In the genomic region with DNA sequence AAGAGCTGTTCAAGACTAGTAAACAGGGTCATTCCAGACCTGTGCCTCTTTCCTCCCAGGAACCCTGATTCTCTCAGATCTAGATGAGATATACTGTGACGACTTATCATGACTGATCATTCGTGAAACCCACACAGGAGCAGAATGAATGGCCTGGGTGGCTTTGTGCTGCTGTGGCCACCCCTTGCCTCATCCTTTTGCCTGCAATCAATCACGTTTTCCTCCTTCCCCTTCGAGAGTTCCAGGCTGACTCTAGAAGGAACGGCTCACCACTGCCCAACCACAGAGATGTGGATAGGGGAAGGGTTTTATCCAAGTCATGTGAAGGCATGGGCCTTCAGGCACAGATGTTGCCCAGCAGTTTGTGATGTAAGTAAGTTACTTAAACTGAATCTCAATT, we compare ENCODE assay signal across 8 cellular contexts. TPM values are rescaled to one million over a fixed set of nuclear protein-coding genes. Genes with fewer than 3 reads are reported as not detected.
DNase-seq lines count a peak whose midpoint lies in the region; ATAC-seq and TF ChIP-seq lines count a peak whose summit lies in the region.

No MANE protein-coding gene starts in this region.

- H3K4me1 Mint-ChIP-seq in activated T-helper 2 cell treated with anti-CD3 and anti-CD28 coated beads, Interferon-gamma antibody, Interleukin-2, Interleukin-4, amounts not matched to agents 10 μg/mL and 5 μg/mL and 100 μg/mL, durations not matched to agents 14 hours and 24 hours and 36 hours (ENCODE audit: low read depth), result peaks cover 80% of the 10 kb centered on the region

- peak; percentile 35 for ATAC-seq in GM18520 (IDR thresholded peaks at IDR 0.05; ENCODE audit: unreplicated experiment)
- peak; percentile 30 for ATAC-seq in HG03060 (IDR thresholded peaks at IDR 0.05; ENCODE audit: low read depth, unreplicated experiment)

- TF ChIP-seq CTCF in tibial artery (IDR thresholded peaks at IDR 0.05), result no peak

- H3K27ac Mint-ChIP-seq in activated T-helper 2 cell treated with anti-CD3 and anti-CD28 coated beads, Interferon-gamma antibody, Interleukin-2, Interleukin-4, amounts not matched to agents 10 μg/mL and 5 μg/mL and 100 μg/mL, durations not matched to agents 14 hours and 24 hours and 36 hours, result peak overlapping the region; percentile 86

- H3K4me1 ChIP-seq in mesodermal cell (ENCODE audit: control insufficient read depth, insufficient read depth, low read length, poor library complexity, severe bottlenecking) (peaks cover 32% of the 10 kb centered on the region), tibial artery (peaks cover 0 to 98% (median 48%) of the 10 kb centered on the region in 4 donors)

- H3K36me3 Mint-ChIP-seq in activated T-helper 2 cell treated with anti-CD3 and anti-CD28 coated beads, Interferon-gamma antibody, Interleukin-2, Interleukin-4, amounts not matched to agents 10 μg/mL and 5 μg/mL and 100 μg/mL, durations not matched to agents 14 hours and 24 hours and 36 hours (ENCODE audit: low read depth), result peaks cover 74% of the 10 kb centered on the region

- no peaks in the 10 kb centered on the region for H3K27me3 Mint-ChIP-seq in activated T-helper 2 cell treated with anti-CD3 and anti-CD28 coated beads, Interferon-gamma antibody, Interleukin-2, Interleukin-4, amounts not matched to agents 10 μg/mL and 5 μg/mL and 100 μg/mL, durations not matched to agents 14 hours and 24 hours and 36 hours (ENCODE audit: low read depth)

- H3K36me3 ChIP-seq in mesodermal cell (ENCODE audit: control insufficient read depth, insufficient read depth, low read length) (peaks cover 61% of the 10 kb centered on the region), tibial artery (peaks cover 8 to 24% (median 9%) of the 10 kb centered on the region in 3 donors)

- peak overlapping the region; percentile 59 for H3K4me3 Mint-ChIP-seq in activated T-helper 2 cell treated with anti-CD3 and anti-CD28 coated beads, Interferon-gamma antibody, Interleukin-2, Interleukin-4, amounts not matched to agents 10 μg/mL and 5 μg/mL and 100 μg/mL, durations not matched to agents 14 hours and 24 hours and 36 hours (ENCODE audit: low read depth)

- no peaks in the 10 kb centered on the region for H3K27me3 ChIP-seq in tibial artery

- H3K4me3 ChIP-seq in mesodermal cell (ENCODE audit: extremely low read depth, insufficient read depth, low read length, poor library complexity, severe bottlenecking) (no peak overlapping the region), tibial artery (no peak overlapping the region)

- intact Hi-C loops in activated T-helper 2 cell treated with anti-CD3 and anti-CD28 coated beads, Interferon-gamma antibody, Interleukin-2, Interleukin-4, amounts not matched to agents 10 μg/mL and 5 μg/mL and 100 μg/mL, durations not matched to agents 14 hours and 24 hours and 36 hours (cut with micrococcal nuclease), result loop anchor here (1.0 to 10.0 kb wide), 7 partner anchors 27 to 697 kb away; partner anchors contain the start of gene ATOX1
- intact Hi-C loops in tibial artery (cut with DNase I; ENCODE audit: low total_unique reads), result no loop called here

- WGBS in mesodermal cell (ENCODE audit: insufficient coverage in 2 of 2), 2 experiments, result 100% methylated on average over 2 of the region's 5 CpGs

- H3K27ac ChIP-seq in mesodermal cell (ENCODE audit: low read depth, low read length, severe bottlenecking) (peak overlapping the region; percentile 77), tibial artery (peak overlapping the region; percentile 66 to 70)

- no peaks in the 10 kb centered on the region for H3K9me3 Mint-ChIP-seq in activated T-helper 2 cell treated with anti-CD3 and anti-CD28 coated beads, Interferon-gamma antibody, Interleukin-2, Interleukin-4, amounts not matched to agents 10 μg/mL and 5 μg/mL and 100 μg/mL, durations not matched to agents 14 hours and 24 hours and 36 hours

- no peaks in the 10 kb centered on the region for H3K9me3 ChIP-seq in mesodermal cell (ENCODE audit: control insufficient read depth, low read length)
- no peaks in the 10 kb centered on the region for H3K9me3 ChIP-seq in tibial artery

- DNase-seq in activated T-helper 2 cell treated with anti-CD3 and anti-CD28 coated beads, Interferon-gamma antibody, Interleukin-2, Interleukin-4, amounts not matched to agents 10 μg/mL and 5 μg/mL and 100 μg/mL, durations not matched to agents 14 hours and 24 hours and 36 hours (ENCODE audit: low spot score), result peak; percentile 36
- DNase-seq in tibial artery (peak; percentile 65 to 72), globus pallidus (ENCODE audit: low spot score) (no peak), NCI-H446 (lab: John Stamatoyannopoulos, UW) (no peak), NCI-H1105 (lab: John Stamatoyannopoulos, UW) (no peak)

RNA-seq across cellular contexts. Expression of gene ANXA6, which starts 5.8 kb away (rescaled TPM):
- 560 and 569 TPM in 2 replicates for total RNA-seq in activated T-helper 2 cell treated with anti-CD3 and anti-CD28 coated beads, Interferon-gamma antibody, Interleukin-2, Interleukin-4, amounts not matched to agents 10 μg/mL and 5 μg/mL and 100 μg/mL, durations not matched to agents 14 hours and 24 hours and 36 hours
- polyA plus RNA-seq in mesodermal cell (2013, experiment 1 of 2), result 276 TPM
- 266 TPM for polyA plus RNA-seq in mesodermal cell (2013, experiment 2 of 2)

Comparison
In these comparisons a context has a peak if more than half of its experiments do, and no peak if none do; other contexts are left out.
1. DNase-seq: peak in activated T-helper 2 cell treated with anti-CD3 and anti-CD28 coated beads, Interferon-gamma antibody, Interleukin-2, Interleukin-4, amounts not matched to agents 10 μg/mL and 5 μg/mL and 100 μg/mL, durations not matched to agents 14 hours and 24 hours and 36 hours (single experiment) and tibial artery (2 of 2); none in globus pallidus (single experiment), NCI-H446 (0 of 2) and NCI-H1105 (single experiment).